ENCODE assay signal across 8 cellular contexts in the genomic region with DNA sequence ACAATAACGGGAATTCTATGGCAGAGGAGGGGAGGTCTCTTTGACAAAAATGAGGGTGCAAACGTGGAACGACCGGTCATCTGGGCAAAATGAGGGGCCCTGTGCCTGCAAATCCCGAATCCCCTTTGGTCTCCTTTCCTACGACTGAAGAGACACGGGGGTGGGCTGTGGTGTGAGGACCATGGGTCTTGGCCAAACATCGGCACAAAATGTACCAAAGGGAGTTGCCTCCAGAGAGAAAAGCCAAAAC.
A peak's percentile ranks its signal among the peaks of the same experiment; 100 is the strongest.
DNase-seq lines count a peak whose midpoint lies in the region; ATAC-seq and TF ChIP-seq lines count a peak whose summit lies in the region.

No MANE protein-coding gene starts in this region.

- H3K9me3 ChIP-seq in DND-41 (ENCODE audit: insufficient read depth, low read length, severe bottlenecking) (no peaks in the 10 kb centered on the region), muscle layer of colon (ENCODE audit: low read length) (no peaks in the 10 kb centered on the region)

- DNase-seq in DND-41 (no peak), KG1 (lab: John Stamatoyannopoulos, UW) (peak; percentile 66), kidney tubule cell (ENCODE audit: low spot score) (no peak), GM19238 (ENCODE audit: insufficient read length, low spot score) (no peak), NCI-H345 treated with DMSO at 0.1 percent for 48 hours (lab: John Stamatoyannopoulos, UW; ENCODE audit: unreplicated experiment) (no peak)
- no peak for DNase-seq in central memory CD8-positive, alpha-beta T cell (ENCODE audit: low spot score in 2 of 2)
- no peak for DNase-seq in stimulated activated CD8-positive, alpha-beta memory T cell treated with anti-CD3 and anti-CD28 coated beads, Interleukin-4, amount 100 ng/mL, for 48 hours

- peak overlapping the region; percentile 73 for H3K4me2 ChIP-seq in DND-41 (ENCODE audit: insufficient read depth, low read length)

- H3K27me3 Mint-ChIP-seq in central memory CD8-positive, alpha-beta T cell, result no peaks in the 10 kb centered on the region

- H3K9ac ChIP-seq in DND-41 (ENCODE audit: low read depth, low read length), result peak overlapping the region; percentile 98
- peak overlapping the region; percentile 78 for H3K9ac ChIP-seq in muscle layer of colon (ENCODE audit: low read length)

- H3K4me1 Mint-ChIP-seq in central memory CD8-positive, alpha-beta T cell, result peaks cover 36% of the 10 kb centered on the region

- H3K4me1 ChIP-seq in DND-41 (ENCODE audit: insufficient read depth, low read length), result peaks cover 44% of the 10 kb centered on the region
- peaks cover 50% of the 10 kb centered on the region for H3K4me1 ChIP-seq in muscle layer of colon (ENCODE audit: insufficient read depth, low read length)

- H3K36me3 ChIP-seq in DND-41 (ENCODE audit: insufficient read depth, low read length) (0 out of 2 replicates have a peak, but pooled peaks cover 8% of the 10 kb centered on the region), muscle layer of colon (ENCODE audit: insufficient read depth, low read length) (no peaks in the 10 kb centered on the region)

- no peak; the same call in 2 of the 3 replicates for ATAC-seq in DND-41 (ENCODE audit: insufficient read depth, low read depth)
- ATAC-seq in central memory CD8-positive, alpha-beta T cell (replicated peaks; ENCODE audit: extremely low read depth, poor library complexity, severe bottlenecking), result no peak

- H2AFZ ChIP-seq in DND-41 (ENCODE audit: low read depth, low read length), result peak overlapping the region; percentile 84

- H3K4me3 ChIP-seq in DND-41 (ENCODE audit: low read depth in 1 of 2, low read length in 2 of 2) (peak overlapping the region; percentile 67 to 81), muscle layer of colon (ENCODE audit: low read depth in 1 of 2, low read length in 2 of 2) (peak overlapping the region; percentile 66 to 79)

- H3K27me3 ChIP-seq in DND-41 (ENCODE audit: insufficient read depth, low read length, poor library complexity), result no peaks in the 10 kb centered on the region
- no peaks in the 10 kb centered on the region for H3K27me3 ChIP-seq in muscle layer of colon (ENCODE audit: control insufficient read depth in 1 of 2, insufficient read depth in 2 of 2, low read length in 2 of 2)

- no peaks in the 10 kb centered on the region for H3K9me3 Mint-ChIP-seq in central memory CD8-positive, alpha-beta T cell

- no peaks in the 10 kb centered on the region for H4K20me1 ChIP-seq in DND-41 (ENCODE audit: insufficient read depth, low read length)

- peaks cover 12% of the 10 kb centered on the region for H3K36me3 Mint-ChIP-seq in central memory CD8-positive, alpha-beta T cell (ENCODE audit: insufficient read depth)

- H3K27ac Mint-ChIP-seq in central memory CD8-positive, alpha-beta T cell (ENCODE audit: low read depth), result peak overlapping the region; percentile 97

- H3K79me2 ChIP-seq in DND-41 (ENCODE audit: insufficient read depth, low read length), result peaks cover 54% of the 10 kb centered on the region

- no peak for TF ChIP-seq CTCF in DND-41 (IDR thresholded peaks at IDR 0.05; ENCODE audit: borderline replicate concordance, extremely low read depth, low read length, poor library complexity, severe bottlenecking)

- peak overlapping the region; percentile 99 for H3K27ac ChIP-seq in DND-41 (ENCODE audit: low read length)
- peak overlapping the region; percentile 88 for H3K27ac ChIP-seq in muscle layer of colon (ENCODE audit: low read depth, low read length)

- peak overlapping the region; percentile 94 for H3K4me3 Mint-ChIP-seq in central memory CD8-positive, alpha-beta T cell
